ENCODE assay signal across 7 cellular contexts in genomic region chr14:77301103-77301502, GRCh38. TPM values are rescaled to one million over a fixed set of nuclear protein-coding genes. Genes with fewer than 3 reads are reported as not detected.
DNase-seq lines count a peak whose midpoint lies in the region; ATAC-seq and TF ChIP-seq lines count a peak whose summit lies in the region.

No MANE protein-coding gene starts in this region.

- WGBS in smooth muscle cell (ENCODE audit: low lambda C conversion rate): 56% methylated on average over 10 of the region's 10 CpGs

- intact Hi-C loops in MCF 10A (cut with micrococcal nuclease): loop anchor here (1.0 to 10.0 kb wide), 4 partner anchors 15 to 426 kb away; partner anchors contain the start of genes AHSA1 and VIPAS39

- H3F3A ChIP-seq in smooth muscle cell (ENCODE audit: low read depth): peaks cover 5% of the 10 kb centered on the region

- H3K4me1 Mint-ChIP-seq in T-helper 2 cell treated with Interferon-gamma antibody and Interleukin-4, amounts not matched to agents 5 μg/mL and 100 μg/mL, for 36 hours (ENCODE audit: low read depth): peaks cover 12% of the 10 kb centered on the region
- peaks cover 24% of the 10 kb centered on the region for H3K4me1 Mint-ChIP-seq in MCF 10A (ENCODE audit: insufficient read depth, unreplicated experiment)

- no peaks in the 10 kb centered on the region for H3K9me3 ChIP-seq in MG63
- H3K9me3 ChIP-seq in smooth muscle cell (replicated peaks; ENCODE audit: low read depth): no peaks in the 10 kb centered on the region

- H3K79me2 ChIP-seq in smooth muscle cell (ENCODE audit: low read depth): no peaks in the 10 kb centered on the region

- POLR2A ChIA-PET in MCF 10A (lab: Yijun Ruan, JAX): interaction anchor here (0.6 to 5.5 kb wide), 5 partner anchors 13 to 348 kb away, joined by 3 to 108 read pairs (median 3); partner anchors contain the start of genes GSTZ1, POMT2, SAMD15 and TMED8

- ATAC-seq in GM21367 (IDR thresholded peaks at IDR 0.05; ENCODE audit: unreplicated experiment): no peak

- H3K4me3 Mint-ChIP-seq in T-helper 2 cell treated with Interferon-gamma antibody and Interleukin-4, amounts not matched to agents 5 μg/mL and 100 μg/mL, for 36 hours: no peak overlapping the region
- H3K4me3 Mint-ChIP-seq in MCF 10A (ENCODE audit: unreplicated experiment): no peak overlapping the region

- no peak overlapping the region for H3K4me2 ChIP-seq in smooth muscle cell

- H3K36me3 ChIP-seq in MG63 (peaks cover 8% of the 10 kb centered on the region), smooth muscle cell (ENCODE audit: low read depth) (no peaks in the 10 kb centered on the region)

- DNase-seq in MG63 (peak; percentile 38), MCF 10A (ENCODE audit: unreplicated experiment) (peak; percentile 75), iPS-NIHi7 (ENCODE audit: extremely low spot score) (peak; percentile 88), smooth muscle cell (lab: John Stamatoyannopoulos, UW; ENCODE audit: unreplicated experiment) (peak; percentile 32)
- peak; percentile 51 for DNase-seq in T-helper 2 cell treated with Interferon-gamma antibody and Interleukin-4, amounts not matched to agents 5 μg/mL and 100 μg/mL, for 36 hours (ENCODE audit: low spot score)

- peaks cover 19% of the 10 kb centered on the region for H3K4me1 ChIP-seq in smooth muscle cell (ENCODE audit: low read depth)

- H3K9me3 Mint-ChIP-seq in T-helper 2 cell treated with Interferon-gamma antibody and Interleukin-4, amounts not matched to agents 5 μg/mL and 100 μg/mL, for 36 hours: no peaks in the 10 kb centered on the region
- H3K9me3 Mint-ChIP-seq in MCF 10A (ENCODE audit: unreplicated experiment): no peaks in the 10 kb centered on the region

- no peaks in the 10 kb centered on the region for H4K20me1 ChIP-seq in smooth muscle cell (ENCODE audit: low read depth)

- no TSS peak for BruUV-seq in MCF 10A (replicated peaks; lab: Mats Ljungman, UMichigan)

- no peak overlapping the region for H2AFZ ChIP-seq in smooth muscle cell (ENCODE audit: low read depth)

- no peak overlapping the region for H3K9ac ChIP-seq in smooth muscle cell (ENCODE audit: low read depth)

- CTCF ChIA-PET in MCF 10A (lab: Yijun Ruan, JAX): interaction anchor here (0.5 to 9.1 kb wide), 15 partner anchors 9 to 251 kb away, joined by 3 to 264 read pairs (median 4); partner anchors contain the start of genes GSTZ1 and POMT2

- H3K4me3 ChIP-seq in MG63: no peak overlapping the region
- H3K4me3 ChIP-seq in smooth muscle cell: no peak overlapping the region

- H3K27me3 ChIP-seq in MG63: no peaks in the 10 kb centered on the region
- no peaks in the 10 kb centered on the region for H3K27me3 ChIP-seq in smooth muscle cell (ENCODE audit: low read depth)

- no peaks in the 10 kb centered on the region for H3K27me3 Mint-ChIP-seq in T-helper 2 cell treated with Interferon-gamma antibody and Interleukin-4, amounts not matched to agents 5 μg/mL and 100 μg/mL, for 36 hours (ENCODE audit: low read depth)
- no peaks in the 10 kb centered on the region for H3K27me3 Mint-ChIP-seq in MCF 10A (ENCODE audit: insufficient read depth, unreplicated experiment)

- H3K27ac ChIP-seq in smooth muscle cell (ENCODE audit: low read depth): no peak overlapping the region

- peak; percentile 78 for TF ChIP-seq CTCF in GM12874 (IDR thresholded peaks at IDR 0.05; ENCODE audit: insufficient read depth, low read depth, low read length)
- TF ChIP-seq CTCF in MCF 10A (IDR thresholded peaks at IDR 0.05; ENCODE audit: unreplicated experiment): peak; percentile 83
- peak; percentile 81 for TF ChIP-seq CTCF in smooth muscle cell (IDR thresholded peaks at IDR 0.05; ENCODE audit: borderline replicate concordance, insufficient read depth, poor library complexity, severe bottlenecking)

- H3K36me3 Mint-ChIP-seq in T-helper 2 cell treated with Interferon-gamma antibody and Interleukin-4, amounts not matched to agents 5 μg/mL and 100 μg/mL, for 36 hours (ENCODE audit: low read depth): no peaks in the 10 kb centered on the region
- H3K36me3 Mint-ChIP-seq in MCF 10A (ENCODE audit: insufficient read depth, unreplicated experiment): peaks cover 11% of the 10 kb centered on the region

- H3K27ac Mint-ChIP-seq in T-helper 2 cell treated with Interferon-gamma antibody and Interleukin-4, amounts not matched to agents 5 μg/mL and 100 μg/mL, for 36 hours: no peak overlapping the region
- no peak overlapping the region for H3K27ac Mint-ChIP-seq in MCF 10A (ENCODE audit: low read depth, unreplicated experiment)

RNA-seq across cellular contexts. Expression of gene POMT2, which starts 19.6 kb away (rescaled TPM):
- 11.5 and 43.4 TPM in 2 replicates for total RNA-seq in MG63 (2014; rRNA removed; shearing (Covaris generic); ENCODE audit: low replicate concordance)
- total RNA-seq in MCF 10A (2022) (32.1 and 33.0 TPM in 2 replicates), smooth muscle cell (15.9 and 22.5 TPM in 2 replicates)
- 39.8 and 52.8 TPM in 2 replicates for polyA plus RNA-seq in smooth muscle cell

RNA-seq across cellular contexts. Expression of gene GSTZ1, which starts 19.7 kb away (rescaled TPM):
- total RNA-seq in MG63 (2014; rRNA removed; shearing (Covaris generic); ENCODE audit: low replicate concordance): 27.4 and 33.2 TPM in 2 replicates
- total RNA-seq in MCF 10A (2022) (36.8 and 40.1 TPM in 2 replicates), smooth muscle cell (15.1 and 29.1 TPM in 2 replicates)
- polyA plus RNA-seq in smooth muscle cell: 17.0 and 26.9 TPM in 2 replicates

RNA-seq across cellular contexts. Expression of gene NGB, which starts 30.1 kb away (rescaled TPM):
- total RNA-seq in MG63 (2014; rRNA removed; shearing (Covaris generic); ENCODE audit: low replicate concordance): not detected in 2 replicates
- total RNA-seq in MCF 10A (2022): not detected in 2 replicates
- total RNA-seq in smooth muscle cell: not detected in 2 replicates
- polyA plus RNA-seq in smooth muscle cell: not detected in 2 replicates

Comparison
In these comparisons a context has a peak if more than half of its experiments do, and no peak if none do; other contexts are left out.
1. DNase-seq: peak in every context shown above with its lines; median percentile 88 in iPS-NIHi7; 75 in MCF 10A; 51 in T-helper 2 cell treated with Interferon-gamma antibody and Interleukin-4, amounts not matched to agents 5 μg/mL and 100 μg/mL, for 36 hours; 38 in MG63; 32 in smooth muscle cell.